Comparison of ENCODE assay signal across 11 cellular contexts in genomic region chr2:1686784-1687105, GRCh38. TPM values are rescaled to one million over a fixed set of nuclear protein-coding genes. Genes with fewer than 3 reads are reported as not detected.
DNase-seq lines count a peak whose midpoint lies in the region; ATAC-seq and TF ChIP-seq lines count a peak whose summit lies in the region.
"Had no signal": no experiment of that assay in that cellular context is flagged by ENCODE, and none has a peak within 500 bp of the region (broad histone marks: within the 10 kb centered on the region; RNA-seq: fewer than 3 reads in every experiment).

No MANE protein-coding gene starts in this region.

- WGBS in mesendoderm (ENCODE audit: extremely low coverage, insufficient coverage, low lambda C conversion rate), result no CpG with 5 or more reads among the region's 14 CpGs

- H3K27me3 ChIP-seq in brain microvascular endothelial cell (replicated peaks), result no peaks in the 10 kb centered on the region
- H3K27me3 ChIP-seq in mesendoderm (ENCODE audit: insufficient read depth, low read length, poor library complexity), result no peaks in the 10 kb centered on the region
- H3K27me3 ChIP-seq in subcutaneous abdominal adipose tissue (ENCODE audit: control insufficient read depth in 5 of 5, insufficient read depth in 4 of 5, low read length in 5 of 5), result no peaks in the 10 kb centered on the region
- H3K27me3 ChIP-seq: dorsolateral prefrontal cortex had no signal

- no peak overlapping the region for H4K8ac ChIP-seq in mesendoderm (ENCODE audit: low read depth, low read length)

- no peak overlapping the region for H2AK5ac ChIP-seq in mesendoderm (ENCODE audit: low read length)

- H2BK120ac ChIP-seq in mesendoderm (ENCODE audit: low read depth, low read length), result no peak overlapping the region

- H3K36me3 ChIP-seq in brain microvascular endothelial cell (replicated peaks) (peaks cover 36% of the 10 kb centered on the region), mesendoderm (ENCODE audit: control insufficient read depth, insufficient read depth, low read length) (peaks cover 2% of the 10 kb centered on the region), subcutaneous abdominal adipose tissue (ENCODE audit: control insufficient read depth in 5 of 5, insufficient read depth in 5 of 5, low read length in 5 of 5) (peaks cover 6 to 74% (median 59%) of the 10 kb centered on the region in 5 donors)

- H3K27ac ChIP-seq in brain microvascular endothelial cell, result peak overlapping the region; percentile 54
- no peak overlapping the region for H3K27ac ChIP-seq in mesendoderm (ENCODE audit: low read depth, low read length)
- H3K27ac ChIP-seq in subcutaneous abdominal adipose tissue (ENCODE audit: low read depth, low read length), result peak overlapping the region; percentile 22

- in situ Hi-C loops in brain microvascular endothelial cell (cut with HindIII; ENCODE audit: low pct_ligation_motif_present, low sequenced_read_pairs), result no loop called here

- H2BK15ac ChIP-seq in mesendoderm (replicated peaks; ENCODE audit: low read depth), result no peak overlapping the region

- no peak overlapping the region for H3K9ac ChIP-seq in mesendoderm (ENCODE audit: low read length)
- no peak overlapping the region for H3K9ac ChIP-seq in subcutaneous abdominal adipose tissue (ENCODE audit: low read length in 5 of 5)

- no peak overlapping the region for H2BK5ac ChIP-seq in mesendoderm (ENCODE audit: low read length)

- ATAC-seq in HG02970 (IDR thresholded peaks at IDR 0.05; ENCODE audit: low FRiP score, unreplicated experiment), result no peak

- H3K23ac ChIP-seq in mesendoderm (ENCODE audit: low read length), result no peak overlapping the region

- no peak overlapping the region for H4K5ac ChIP-seq in mesendoderm (ENCODE audit: low read length)

- peak overlapping the region; percentile 7 for H3K56ac ChIP-seq in mesendoderm (ENCODE audit: low read length)

- H3K4me1 ChIP-seq in mesendoderm (ENCODE audit: control insufficient read depth, low read depth, low read length) (peaks cover 4% of the 10 kb centered on the region), subcutaneous abdominal adipose tissue (ENCODE audit: control insufficient read depth in 5 of 5, insufficient read depth in 5 of 5, low read length in 5 of 5) (peaks cover 7 to 37% (median 26%) of the 10 kb centered on the region in 5 donors)

- no peaks in the 10 kb centered on the region for H3K9me3 ChIP-seq in subcutaneous abdominal adipose tissue (ENCODE audit: control insufficient read depth in 5 of 5, low read length in 5 of 5)

- no peak for TF ChIP-seq CTCF in brain microvascular endothelial cell (IDR thresholded peaks at IDR 0.05; ENCODE audit: low read depth, low read length, missing control alignments)

- H3K79me2 ChIP-seq in mesendoderm (ENCODE audit: control insufficient read depth, insufficient read depth, low read length), result no peaks in the 10 kb centered on the region

- peaks cover 3% of the 10 kb centered on the region for H3K79me1 ChIP-seq in mesendoderm (ENCODE audit: low read length)

- no peak overlapping the region for H3K4ac ChIP-seq in mesendoderm (ENCODE audit: low read depth, low read length)

- DNase-seq in M059J (ENCODE audit: low read depth) (peak; percentile 82), brain microvascular endothelial cell (peak; percentile 79), mesendoderm (no peak), DMS153 treated with DMSO at 0.1 percent for 48 hours (lab: John Stamatoyannopoulos, UW; ENCODE audit: unreplicated experiment) (no peak), posterior vena cava (ENCODE audit: low spot score) (no peak)
- DNase-seq: dorsolateral prefrontal cortex, naive B cell, NCI-H1436, NCI-H524 treated with DMSO at 0.1 percent for 48 hours had no signal

- no peak overlapping the region for H3K4me2 ChIP-seq in mesendoderm (ENCODE audit: low read length)

- no peak overlapping the region for H3K4me3 ChIP-seq in brain microvascular endothelial cell (ENCODE audit: low read depth, low read length)
- no peak overlapping the region for H3K4me3 ChIP-seq in mesendoderm (ENCODE audit: low read length)
- H3K4me3 ChIP-seq in subcutaneous abdominal adipose tissue (ENCODE audit: low read depth in 1 of 5, low read length in 5 of 5), result no peak overlapping the region
- H3K4me3 ChIP-seq: dorsolateral prefrontal cortex had no signal

- no peak overlapping the region for H3K18ac ChIP-seq in mesendoderm (ENCODE audit: low read length)

- intact Hi-C loops in posterior vena cava (cut with DNase I), result loop anchor here in 1 of 2 donors (1.0 kb wide), 1 partner anchor 30 kb away; no protein-coding TSS in a partner anchor

RNA-seq across cellular contexts. Expression of gene PXDN, which starts 57.6 kb away (rescaled TPM):
- 94.5 and 115 TPM in 2 replicates for total RNA-seq in M059J (2014; rRNA removed; shearing (Covaris generic))
- polyA plus RNA-seq in mesendoderm (2013, experiment 1 of 2), result 60.4 TPM
- polyA plus RNA-seq in mesendoderm (2013, experiment 2 of 2), result 60.8 TPM
- total RNA-seq in posterior vena cava, result 10 to 100 TPM; 75.3 to 85.8 TPM

Comparison
In these comparisons a context has a peak if more than half of its experiments do, and no peak if none do; other contexts are left out.
1. DNase-seq: peak in M059J (single experiment) and brain microvascular endothelial cell (single experiment); none in mesendoderm (single experiment), DMS153 treated with DMSO at 0.1 percent for 48 hours (single experiment) and posterior vena cava (single experiment).